In genomic region chr1:22416555-22417454, GRCh38 we compare ENCODE assay signal across 7 cellular contexts. TPM values are rescaled to one million over a fixed set of nuclear protein-coding genes. Genes with fewer than 3 reads are reported as not detected.
DNase-seq lines count a peak whose midpoint lies in the region; ATAC-seq, FAIRE-seq and TF ChIP-seq lines count a peak whose summit lies in the region.

No MANE protein-coding gene starts in this region.

- H4K20me1 ChIP-seq in smooth muscle cell (ENCODE audit: low read depth), result no peaks in the 10 kb centered on the region

- peaks cover 2% of the 10 kb centered on the region; the same call in 1 of the 2 replicates for H3K4me1 ChIP-seq in iPS DF 6.9 (ENCODE audit: control insufficient read depth, insufficient read depth, low read length)
- H3K4me1 ChIP-seq in smooth muscle cell (ENCODE audit: low read depth), result no peaks in the 10 kb centered on the region

- WGBS in iPS DF 6.9 (ENCODE audit: insufficient coverage, insufficient read length), result no CpG with 5 or more reads among the region's 13 CpGs
- WGBS in smooth muscle cell (ENCODE audit: low lambda C conversion rate), result 16% methylated on average over 13 of the region's 13 CpGs

- no peaks in the 10 kb centered on the region for H3K27me3 ChIP-seq in iPS DF 6.9 (ENCODE audit: control insufficient read depth, insufficient read depth, low read length)
- no peaks in the 10 kb centered on the region for H3K27me3 ChIP-seq in smooth muscle cell (ENCODE audit: low read depth)

- no peaks in the 10 kb centered on the region for H3K9me3 ChIP-seq in iPS DF 6.9 (ENCODE audit: control insufficient read depth, insufficient read depth, low read length)
- no peaks in the 10 kb centered on the region for H3K9me3 ChIP-seq in smooth muscle cell (replicated peaks; ENCODE audit: low read depth)

- H3K9ac ChIP-seq in smooth muscle cell (ENCODE audit: low read depth), result no peak overlapping the region

- no peaks in the 10 kb centered on the region for H3K36me3 ChIP-seq in iPS DF 6.9 (ENCODE audit: control insufficient read depth, insufficient read depth, low read length)
- no peaks in the 10 kb centered on the region for H3K36me3 ChIP-seq in smooth muscle cell (ENCODE audit: low read depth)

- H3K4me2 ChIP-seq in smooth muscle cell, result no peak overlapping the region

- FAIRE-seq in GM18507 (lab: Jason Lieb, UNC), result peak; percentile 62

- no peak overlapping the region for H3K4me3 ChIP-seq in astrocyte of the cerebellum (ENCODE audit: low read depth, low read length)
- H3K4me3 ChIP-seq in iPS DF 6.9 (ENCODE audit: low read length), result no peak overlapping the region
- H3K4me3 ChIP-seq in smooth muscle cell, result no peak overlapping the region

- TF ChIP-seq CTCF in astrocyte of the cerebellum (IDR thresholded peaks at IDR 0.05; ENCODE audit: low read depth, low read length, missing control alignments) (peak; percentile 93), smooth muscle cell (IDR thresholded peaks at IDR 0.05; ENCODE audit: borderline replicate concordance, insufficient read depth, poor library complexity, severe bottlenecking) (peak; percentile 97)

- H3K27ac ChIP-seq in iPS DF 6.9 (ENCODE audit: low read length), result no peak overlapping the region
- H3K27ac ChIP-seq in smooth muscle cell (ENCODE audit: low read depth), result no peak overlapping the region

- DNase-seq in GM18507 (ENCODE audit: extremely low spot score, insufficient read length, low read depth) (peak; percentile 54), NCI-H2029 treated with DMSO at 0.1 percent for 48 hours (lab: John Stamatoyannopoulos, UW) (peak; percentile 37), T1000 (lab: John Stamatoyannopoulos, UW) (peak; percentile 39), astrocyte of the cerebellum (ENCODE audit: low read depth) (no peak), iPS DF 6.9 (ENCODE audit: low read depth, low spot score) (peak; percentile 50), smooth muscle cell (lab: John Stamatoyannopoulos, UW; ENCODE audit: unreplicated experiment) (peak; percentile 34)

- H3K79me2 ChIP-seq in smooth muscle cell (ENCODE audit: low read depth), result no peaks in the 10 kb centered on the region

- no peak for ATAC-seq in GM18502 (IDR thresholded peaks at IDR 0.05; ENCODE audit: poor library complexity, unreplicated experiment)

- in situ Hi-C loops in astrocyte of the cerebellum (cut with HindIII; ENCODE audit: low sequenced_read_pairs), result no loop called here

- H3F3A ChIP-seq in smooth muscle cell (ENCODE audit: low read depth), result no peaks in the 10 kb centered on the region

- no peak overlapping the region for H2AFZ ChIP-seq in smooth muscle cell (ENCODE audit: low read depth)

RNA-seq across cellular contexts. Expression of gene ZBTB40, which starts 34.8 kb away (rescaled TPM):
- total RNA-seq in smooth muscle cell, result 10.9 and 14.6 TPM in 2 replicates
- polyA plus RNA-seq in smooth muscle cell, result 3.8 and 4.1 TPM in 2 replicates
